ENCODE assay signal across 14 cellular contexts in the genomic region with DNA sequence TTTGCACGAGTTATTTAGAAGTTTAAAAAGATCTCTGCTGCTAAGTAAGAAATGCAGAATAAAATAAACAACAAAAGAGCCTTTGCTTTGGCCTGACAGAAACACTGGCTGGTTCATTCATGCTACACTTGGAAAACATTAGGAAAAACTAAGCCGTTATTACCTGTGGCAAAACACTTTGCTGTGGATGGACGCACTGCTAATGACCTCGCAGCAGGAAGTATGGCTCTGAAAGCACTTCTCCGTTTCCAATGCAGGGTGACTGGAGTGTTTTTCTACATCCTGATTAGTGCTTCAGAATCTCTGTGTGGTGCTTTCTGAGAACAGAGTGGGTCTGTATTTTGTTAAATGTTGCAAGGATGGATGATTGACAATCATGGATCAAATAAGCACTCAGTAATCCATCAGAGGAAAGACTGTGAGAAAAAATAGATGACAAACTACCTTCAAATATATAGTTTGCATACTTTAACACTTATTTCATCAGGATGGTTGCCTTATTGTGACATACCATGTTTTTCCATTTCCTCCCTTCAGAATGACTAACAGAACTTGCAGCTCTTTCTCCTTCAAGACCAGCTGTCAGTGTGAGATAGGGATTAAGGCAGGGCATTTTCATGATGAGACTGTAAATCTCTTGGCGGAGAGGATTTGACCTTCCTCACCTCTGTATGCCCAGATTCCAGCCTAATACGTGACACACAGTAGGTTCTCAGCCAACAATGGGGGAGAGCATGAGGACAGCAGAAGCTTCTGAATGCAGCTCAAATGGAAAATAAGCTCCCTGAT. TPM values are rescaled to one million over a fixed set of nuclear protein-coding genes. Genes with fewer than 3 reads are reported as not detected.
DNase-seq lines count a peak whose midpoint lies in the region; ATAC-seq and TF ChIP-seq lines count a peak whose summit lies in the region.
"Had no signal": no experiment of that assay in that cellular context is flagged by ENCODE, and none has a peak within 500 bp of the region (broad histone marks: within the 10 kb centered on the region; RNA-seq: fewer than 3 reads in every experiment).

No MANE protein-coding gene starts in this region.

- H3K4me3 ChIP-seq in Karpas-422 (ENCODE audit: low read length) (no peak overlapping the region), epithelial cell of esophagus (ENCODE audit: low read length) (no peak overlapping the region), right atrium auricular region (no peak overlapping the region)

- no peak overlapping the region for H3K9ac ChIP-seq in Karpas-422 (ENCODE audit: low read length)

- H3K9me3 ChIP-seq in Karpas-422 (ENCODE audit: low read length) (no peaks in the 10 kb centered on the region), right atrium auricular region (no peaks in the 10 kb centered on the region)

- H3K4me1 ChIP-seq in Karpas-422 (ENCODE audit: low read length) (peaks cover 7% of the 10 kb centered on the region), right atrium auricular region (no peaks in the 10 kb centered on the region)

- no peak for ATAC-seq in GM18502 (IDR thresholded peaks at IDR 0.05; ENCODE audit: poor library complexity, unreplicated experiment)
- ATAC-seq: Panc1 had no signal

- TF ChIP-seq CTCF in epithelial cell of esophagus (IDR thresholded peaks at IDR 0.05; ENCODE audit: insufficient read depth, low read depth, low read length, missing control alignments) (no peak), right atrium auricular region (IDR thresholded peaks at IDR 0.05) (no peak)

- H3K36me3 ChIP-seq in Karpas-422 (ENCODE audit: insufficient read depth, low read length) (no peaks in the 10 kb centered on the region), right atrium auricular region (no peaks in the 10 kb centered on the region)

- no peak overlapping the region for H3K4me2 ChIP-seq in Karpas-422 (ENCODE audit: low read depth, low read length, poor library complexity, severe bottlenecking)

- no peaks in the 10 kb centered on the region for H3K79me2 ChIP-seq in Karpas-422 (ENCODE audit: low read length)

- H3K27ac ChIP-seq in Karpas-422 (ENCODE audit: low read length): no peak overlapping the region
- H3K27ac ChIP-seq in right atrium auricular region: no peak overlapping the region
- H3K27ac ChIP-seq: epithelial cell of prostate had no signal

- 0 out of 2 replicates have a peak overlapping the region, but pooled peaks have one; percentile 8 for H2AFZ ChIP-seq in Karpas-422 (ENCODE audit: low read length)

- no peaks in the 10 kb centered on the region for H3K9me2 ChIP-seq in Karpas-422 (replicated peaks; ENCODE audit: insufficient read depth, low read length)

- H4K20me1 ChIP-seq in Karpas-422 (ENCODE audit: insufficient read depth, low read depth, low read length): no peaks in the 10 kb centered on the region

- H3K27me3 ChIP-seq in Karpas-422 (ENCODE audit: low read length) (no peaks in the 10 kb centered on the region), right atrium auricular region (no peaks in the 10 kb centered on the region)

- peak; percentile 74 for DNase-seq in DMS153 (lab: John Stamatoyannopoulos, UW)
- DNase-seq in Karpas-422: no peak
- DNase-seq in NCI-H748 (lab: John Stamatoyannopoulos, UW; ENCODE audit: unreplicated experiment): peak; percentile 88
- DNase-seq in epithelial cell of esophagus (ENCODE audit: low read depth): peak; percentile 57
- DNase-seq in cerebellum (ENCODE audit: low spot score): no peak
- DNase-seq in dermis blood vessel endothelial cell: no peak
- DNase-seq in right atrium auricular region (ENCODE audit: low spot score): no peak
- DNase-seq: activated naive CD8-positive, alpha-beta T cell treated with anti-CD3 and anti-CD28 coated beads, Interleukin-2, amount 10 ng/mL, durations not matched to agents 7 days and 5 days; cerebellar nuclear complex; head of caudate nucleus had no signal

RNA-seq across cellular contexts. Expression of a gene that starts 38.0 kb away (rescaled TPM):
- 5.1 and 11.2 TPM in 2 replicates for total RNA-seq in Karpas-422 (2014; rRNA removed; shearing (Covaris generic); ENCODE audit: low replicate concordance)
- total RNA-seq in cerebellum (not detected), dermis blood vessel endothelial cell (0.14 TPM in 1 of 2 replicates, not detected in the other), right atrium auricular region (not detected)
- total RNA-seq: activated naive CD8-positive, alpha-beta T cell treated with anti-CD3 and anti-CD28 coated beads, Interleukin-2, amount 10 ng/mL, durations not matched to agents 7 days and 5 days; pulmonary artery endothelial cell had no signal

Comparison
In these comparisons a context has a peak if more than half of its experiments do, and no peak if none do; other contexts are left out.
1. DNase-seq: peak in DMS153 (single experiment), NCI-H748 (single experiment) and epithelial cell of esophagus (single experiment); none in Karpas-422 (single experiment), cerebellum (single experiment), dermis blood vessel endothelial cell (single experiment) and right atrium auricular region (single experiment).